ENCODE assay signal across 1 cellular context in genomic region chr22:27718186-27719032, GRCh38.
TF ChIP-seq lines count a peak whose summit lies in the region.

No MANE protein-coding gene starts in this region.

TF ChIP-seq in HEK293, 187 proteins besides CTCF, POLR2A, EP300 and RAD21 (continued from another document):
- no peak for TF ChIP-seq ZNF18 (tag by site-specific recombination; IDR thresholded peaks at IDR 0.05)
- no peak for TF ChIP-seq ZNF426 (tag by site-specific recombination; IDR thresholded peaks at IDR 0.05)
- TF ChIP-seq ZBTB48 (tag by site-specific recombination; IDR thresholded peaks at IDR 0.05), result no peak
- TF ChIP-seq ZNF510 (tag by site-specific recombination; IDR thresholded peaks at IDR 0.05; ENCODE audit: insufficient replicate concordance), result no peak
- TF ChIP-seq GLIS2 (tag by site-specific recombination; IDR thresholded peaks at IDR 0.05), result no peak; the same call in 1 of the 2 replicates
